20 cellular contexts compared by ENCODE assay signal in genomic region chr10:61612451-61612850, GRCh38. TPM values are rescaled to one million over a fixed set of nuclear protein-coding genes. Genes with fewer than 3 reads are reported as not detected.
A peak's percentile ranks its signal among the peaks of the same experiment; 100 is the strongest.
DNase-seq lines count a peak whose midpoint lies in the region; ATAC-seq and TF ChIP-seq lines count a peak whose summit lies in the region.
"Had no signal": no experiment of that assay in that cellular context is flagged by ENCODE, and none has a peak within 500 bp of the region (broad histone marks: within the 10 kb centered on the region; RNA-seq: fewer than 3 reads in every experiment).

No MANE protein-coding gene starts in this region.

- no peak overlapping the region for H3K9ac ChIP-seq in mammary epithelial cell (ENCODE audit: insufficient read depth, low read length)
- H3K9ac ChIP-seq in PC-3 (ENCODE audit: low read length), result no peak overlapping the region

- H4K20me1 ChIP-seq in mammary epithelial cell (ENCODE audit: insufficient read depth, low read length) (no peaks in the 10 kb centered on the region), PC-3 (ENCODE audit: low read length) (no peaks in the 10 kb centered on the region), hepatocyte (ENCODE audit: insufficient read depth, poor library complexity, severe bottlenecking) (no peaks in the 10 kb centered on the region)

- H2AFZ ChIP-seq in mammary epithelial cell (ENCODE audit: low read depth, low read length), result no peak overlapping the region
- no peak overlapping the region for H2AFZ ChIP-seq in PC-3 (ENCODE audit: low read length)
- peak overlapping the region; percentile 13 for H2AFZ ChIP-seq in hepatocyte
- H2AFZ ChIP-seq: PC-9 had no signal

- ATAC-seq in PC-3 (peak; percentile 48; the same call in 1 of the 2 replicates), HG02938 (IDR thresholded peaks at IDR 0.05; ENCODE audit: unreplicated experiment) (no peak)

- no peak for TF ChIP-seq CTCF in MCF 10A (IDR thresholded peaks at IDR 0.05; ENCODE audit: unreplicated experiment)
- TF ChIP-seq CTCF in mammary epithelial cell (conservative IDR thresholded peaks at IDR 0.05 in 1 of 2, IDR thresholded peaks at IDR 0.05 in 1 of 2; ENCODE audit: extremely low read depth in 1 of 2, insufficient read depth in 1 of 2, low read depth in 1 of 2, low read length in 2 of 2), result no peak
- TF ChIP-seq CTCF in PC-3 (conservative IDR thresholded peaks at IDR 0.05; ENCODE audit: low read depth, low read length), result no peak
- TF ChIP-seq CTCF in hepatocyte (IDR thresholded peaks at IDR 0.05; ENCODE audit: poor library complexity), result no peak
- TF ChIP-seq CTCF in type B pancreatic cell (conservative IDR thresholded peaks at IDR 0.05), result no peak
- TF ChIP-seq CTCF in esophagus muscularis mucosa (IDR thresholded peaks at IDR 0.05), result no peak

- CTCF ChIA-PET in MCF 10A (lab: Yijun Ruan, JAX) (no interaction called here), mammary epithelial cell (lab: Charles Lee; ENCODE audit: low non-redundant PET) (no interaction called here), PC-3 (lab: Charles Lee) (interaction anchor here (0.6 kb wide), 1 partner anchor 496 kb away, joined by 3 read pairs; no protein-coding TSS in a partner anchor)

- H3K9me3 ChIP-seq in mammary epithelial cell (replicated peaks; ENCODE audit: insufficient read depth, low read length), result no peaks in the 10 kb centered on the region
- H3K9me3 ChIP-seq in PC-3 (ENCODE audit: low read length), result no peaks in the 10 kb centered on the region
- H3K9me3 ChIP-seq in hepatocyte (ENCODE audit: low read depth), result no peaks in the 10 kb centered on the region
- no peaks in the 10 kb centered on the region for H3K9me3 ChIP-seq in esophagus muscularis mucosa

- H3F3A ChIP-seq in PC-3 (ENCODE audit: low read length, unreplicated experiment), result no peaks in the 10 kb centered on the region

- no peak overlapping the region for H3K4me3 Mint-ChIP-seq in MCF 10A (ENCODE audit: unreplicated experiment)
- peak overlapping the region; percentile 15 for H3K4me3 Mint-ChIP-seq in type B pancreatic cell
- H3K4me3 Mint-ChIP-seq: CD4-positive, CD25-positive, alpha-beta regulatory T cell had no signal

- H3K4me3 ChIP-seq in mammary epithelial cell (replicated peaks in 1 of 3; ENCODE audit: insufficient read depth in 1 of 3, low read depth in 2 of 3, low read length in 3 of 3) (no peak overlapping the region), PC-3 (ENCODE audit: low read length) (no peak overlapping the region), hepatocyte (no peak overlapping the region), esophagus muscularis mucosa (no peak overlapping the region)
- H3K4me3 ChIP-seq: PC-9 had no signal

- H3K4me1 Mint-ChIP-seq in MCF 10A (ENCODE audit: insufficient read depth, unreplicated experiment) (peaks cover 28% of the 10 kb centered on the region), type B pancreatic cell (ENCODE audit: unreplicated experiment) (peaks cover 15% of the 10 kb centered on the region)
- H3K4me1 Mint-ChIP-seq: CD4-positive, CD25-positive, alpha-beta regulatory T cell had no signal

- in situ Hi-C loops in mammary epithelial cell (cut with MboI; ENCODE audit: low sequenced_read_pairs in 2 of 2), result loop anchor here in 1 of 2 donors (25.0 kb wide), 1 partner anchor 125 kb away; no protein-coding TSS in a partner anchor

- H3K9me3 Mint-ChIP-seq in MCF 10A (ENCODE audit: unreplicated experiment) (no peaks in the 10 kb centered on the region), type B pancreatic cell (peaks cover 3% of the 10 kb centered on the region)
- H3K9me3 Mint-ChIP-seq: CD4-positive, CD25-positive, alpha-beta regulatory T cell had no signal

- H3K27ac ChIP-seq in mammary epithelial cell (ENCODE audit: insufficient read depth, low read depth, low read length), result no peak overlapping the region
- H3K27ac ChIP-seq in PC-3 (ENCODE audit: low read length), result no peak overlapping the region
- peak overlapping the region; percentile 17 for H3K27ac ChIP-seq in hepatocyte
- no peak overlapping the region for H3K27ac ChIP-seq in esophagus muscularis mucosa (replicated peaks in 1 of 4)
- H3K27ac ChIP-seq: PC-9 had no signal

- dilution Hi-C loops in mammary epithelial cell (cut with HindIII; ENCODE audit: low sequenced_read_pairs), result no loop called here

- H3K27me3 Mint-ChIP-seq in MCF 10A (ENCODE audit: insufficient read depth, unreplicated experiment), result no peaks in the 10 kb centered on the region
- no peaks in the 10 kb centered on the region for H3K27me3 Mint-ChIP-seq in type B pancreatic cell

- intact Hi-C loops in MCF 10A (cut with micrococcal nuclease), result loop anchor here (5.0 kb wide), 1 partner anchor 880 kb away; no protein-coding TSS in a partner anchor
- intact Hi-C loops in mammary epithelial cell (cut with micrococcal nuclease), result no loop called here
- intact Hi-C loops in PC-3 (cut with micrococcal nuclease), result no loop called here
- intact Hi-C loops in esophagus muscularis mucosa (cut with DNase I), result no loop called here

- no peaks in the 10 kb centered on the region for H3K36me3 ChIP-seq in mammary epithelial cell (ENCODE audit: insufficient read depth, low read length)
- no peaks in the 10 kb centered on the region for H3K36me3 ChIP-seq in PC-3 (ENCODE audit: low read depth, low read length)
- no peaks in the 10 kb centered on the region for H3K36me3 ChIP-seq in hepatocyte (replicated peaks; ENCODE audit: insufficient read depth, low read depth)
- H3K36me3 ChIP-seq in esophagus muscularis mucosa, result no peaks in the 10 kb centered on the region

- H3K36me3 Mint-ChIP-seq in MCF 10A (ENCODE audit: insufficient read depth, unreplicated experiment) (no peaks in the 10 kb centered on the region), type B pancreatic cell (no peaks in the 10 kb centered on the region)
- H3K36me3 Mint-ChIP-seq: CD4-positive, CD25-positive, alpha-beta regulatory T cell had no signal

- no peak for TF ChIP-seq POLR2A in esophagus muscularis mucosa (IDR thresholded peaks at IDR 0.05; ENCODE audit: low read depth)

- TF ChIP-seq EP300 in esophagus muscularis mucosa (IDR thresholded peaks at IDR 0.05), result no peak

- BruUV-seq in MCF 10A (replicated peaks; lab: Mats Ljungman, UMichigan) (no TSS peak), mammary epithelial cell (replicated peaks; lab: Mats Ljungman, UMichigan) (no TSS peak), PC-3 (replicated peaks; lab: Mats Ljungman, UMichigan) (no TSS peak)

- H3K4me1 ChIP-seq in mammary epithelial cell (ENCODE audit: insufficient read depth, low read length), result no peaks in the 10 kb centered on the region
- no peaks in the 10 kb centered on the region for H3K4me1 ChIP-seq in PC-3 (ENCODE audit: insufficient read depth, low read length)
- H3K4me1 ChIP-seq in hepatocyte (ENCODE audit: insufficient read depth), result peaks cover 13% of the 10 kb centered on the region
- peaks cover 0 to 19% (median 14%) of the 10 kb centered on the region in 4 donors for H3K4me1 ChIP-seq in esophagus muscularis mucosa

- H3K27ac Mint-ChIP-seq in MCF 10A (ENCODE audit: low read depth, unreplicated experiment), result peak overlapping the region; percentile 29
- peak overlapping the region; percentile 52 for H3K27ac Mint-ChIP-seq in type B pancreatic cell

- H3K4me2 ChIP-seq in mammary epithelial cell (ENCODE audit: insufficient read depth, low read depth, low read length) (no peak overlapping the region), PC-3 (ENCODE audit: low read length) (no peak overlapping the region), hepatocyte (peak overlapping the region; percentile 34)
- H3K4me2 ChIP-seq: PC-9 had no signal

- POLR2A ChIA-PET in MCF 10A (lab: Yijun Ruan, JAX), result interaction anchor here (0.6 to 3.1 kb wide), 8 partner anchors 11 to 380 kb away, joined by 3 to 9 read pairs (median 4); no protein-coding TSS in a partner anchor
- POLR2A ChIA-PET in PC-3 (lab: Charles Lee; ENCODE audit: unreplicated experiment), result no interaction called here

- H3K79me2 ChIP-seq in mammary epithelial cell (ENCODE audit: insufficient read depth, low read length), result no peaks in the 10 kb centered on the region
- no peaks in the 10 kb centered on the region for H3K79me2 ChIP-seq in PC-3 (ENCODE audit: low read length)
- H3K79me2 ChIP-seq in hepatocyte, result no peaks in the 10 kb centered on the region

- H3K27me3 ChIP-seq in mammary epithelial cell (ENCODE audit: insufficient read depth, low read length), result no peaks in the 10 kb centered on the region
- H3K27me3 ChIP-seq in PC-3 (ENCODE audit: low read length), result no peaks in the 10 kb centered on the region
- H3K27me3 ChIP-seq in hepatocyte, result no peaks in the 10 kb centered on the region
- H3K27me3 ChIP-seq in esophagus muscularis mucosa, result no peaks in the 10 kb centered on the region

- DNase-seq in MCF 10A (ENCODE audit: unreplicated experiment), result no peak
- DNase-seq in mammary epithelial cell, result no peak
- DNase-seq in PC-3, result no peak
- DNase-seq in hepatocyte (ENCODE audit: low spot score), result no peak
- DNase-seq in type B pancreatic cell (ENCODE audit: extremely low spot score, unreplicated experiment), result no peak
- no peak for DNase-seq in esophagus muscularis mucosa (ENCODE audit: extremely low spot score)
- DNase-seq in C1 segment of cervical spinal cord (lab: John Stamatoyannopoulos, UW), result no peak
- DNase-seq: AML-193; Calu3; CD4-positive, CD25-positive, alpha-beta regulatory T cell; DMS79 treated with DMSO at 0.1 percent for 48 hours; GOT3; Karpas-422; NCI-H1930; NCI-H2171 treated with DMSO at 0.1 percent for 48 hours; NCI-H510A treated with DMSO at 0.1 percent for 48 hours; NK-92 treated with Interleukin-12 subunit alpha and Interleukin-12 subunit beta, amount 100 ng/mL, for 24 hours had no signal

- H3K9me2 ChIP-seq in PC-3 (replicated peaks; ENCODE audit: low read length) (no peaks in the 10 kb centered on the region), hepatocyte (replicated peaks; ENCODE audit: insufficient read depth) (no peaks in the 10 kb centered on the region)

- WGBS in mammary epithelial cell (ENCODE audit: low coverage, missing lambda C conversion rate), result 17% methylated on average over 3 of the region's 3 CpGs
- WGBS in hepatocyte (ENCODE audit: low lambda C conversion rate, missing lambda C conversion rate), result 21% methylated on average over 3 of the region's 3 CpGs
- 17% methylated on average over 3 of the region's 3 CpGs for WGBS in esophagus muscularis mucosa

RNA-seq across cellular contexts. Expression of gene CABCOCO1, which starts 50.3 kb away (rescaled TPM):
- total RNA-seq in MCF 10A (2022) (not detected in 2 replicates), mammary epithelial cell (not detected), PC-3 (2014; rRNA removed) (not detected in 2 replicates), hepatocyte (0.36 and 1.6 TPM in 2 replicates), type B pancreatic cell (ENCODE audit: low replicate concordance) (not detected in 2 replicates), esophagus muscularis mucosa (1 to 10 TPM in 3 of 4 donors, under 1 TPM in 1; 0.83 to 2.7 (median 1.8) TPM)
- polyA plus RNA-seq in mammary epithelial cell (not detected), hepatocyte (0.33 and 1.4 TPM in 2 replicates)
- not detected for polyA minus RNA-seq in mammary epithelial cell
- total RNA-seq: A673; Calu3; CD4-positive, CD25-positive, alpha-beta regulatory T cell; PC-9 had no signal
- polyA plus RNA-seq: CD4-positive, CD25-positive, alpha-beta regulatory T cell had no signal
